1 cellular context compared by ENCODE assay signal in the genomic region with DNA sequence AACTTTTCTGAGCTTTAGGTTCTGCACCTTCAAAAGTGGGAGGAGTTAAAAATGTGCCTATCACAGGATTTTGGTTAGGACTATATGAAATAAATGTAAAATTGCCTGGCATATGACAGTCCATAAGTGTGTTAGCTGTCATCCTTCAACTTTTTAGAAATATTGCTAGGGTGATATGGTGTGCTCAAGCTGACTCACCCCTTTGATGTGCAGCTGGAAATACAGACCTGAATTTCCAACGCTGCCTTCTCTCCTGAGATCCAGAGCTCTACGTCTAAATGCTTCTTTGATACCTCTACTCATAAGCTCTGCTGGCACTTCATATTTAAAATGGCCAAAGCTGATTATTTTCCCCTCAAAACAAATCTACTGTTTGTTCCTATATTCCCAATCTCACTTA.
TF ChIP-seq lines count a peak whose summit lies in the region.

No MANE protein-coding gene starts in this region.

TF ChIP-seq in HepG2, 621 proteins besides CTCF, POLR2A, EP300 and RAD21:
- TF ChIP-seq, protein P1, sequence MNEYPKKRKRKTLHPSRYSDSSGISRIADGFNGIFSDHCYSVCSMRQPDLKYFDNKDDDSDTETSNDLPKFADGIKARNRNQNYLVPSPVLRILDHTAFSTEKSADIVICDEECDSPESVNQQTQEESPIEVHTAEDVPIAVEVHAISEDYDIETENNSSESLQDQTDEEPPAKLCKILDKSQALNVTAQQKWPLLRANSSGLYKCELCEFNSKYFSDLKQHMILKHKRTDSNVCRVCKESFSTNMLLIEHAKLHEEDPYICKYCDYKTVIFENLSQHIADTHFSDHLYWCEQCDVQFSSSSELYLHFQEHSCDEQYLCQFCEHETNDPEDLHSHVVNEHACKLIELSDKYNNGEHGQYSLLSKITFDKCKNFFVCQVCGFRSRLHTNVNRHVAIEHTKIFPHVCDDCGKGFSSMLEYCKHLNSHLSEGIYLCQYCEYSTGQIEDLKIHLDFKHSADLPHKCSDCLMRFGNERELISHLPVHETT (CRISPR knock-in tag; conservative IDR thresholded peaks at IDR 0.05) = no peak
- TF ChIP-seq FOSL1 (CRISPR knock-in tag; IDR thresholded peaks at IDR 0.05; ENCODE audit: borderline replicate concordance) (no peak), ATF7 (IDR thresholded peaks at IDR 0.05) (no peak), ATF7 (CRISPR knock-in tag; IDR thresholded peaks at IDR 0.05) (no peak), NFYC (CRISPR knock-in tag; IDR thresholded peaks at IDR 0.05) (no peak), RORA (CRISPR knock-in tag; IDR thresholded peaks at IDR 0.05) (no peak), ZNF274 (CRISPR knock-in tag; IDR thresholded peaks at IDR 0.05) (no peak), ZNF577 (CRISPR knock-in tag; IDR thresholded peaks at IDR 0.05; ENCODE audit: borderline replicate concordance, low read depth) (no peak), ZNF354B (CRISPR knock-in tag; IDR thresholded peaks at IDR 0.05) (no peak), ZNF776 (CRISPR knock-in tag; IDR thresholded peaks at IDR 0.05) (no peak), ZNF549 (CRISPR knock-in tag; IDR thresholded peaks at IDR 0.05) (no peak)
- TF ChIP-seq, protein P2, sequence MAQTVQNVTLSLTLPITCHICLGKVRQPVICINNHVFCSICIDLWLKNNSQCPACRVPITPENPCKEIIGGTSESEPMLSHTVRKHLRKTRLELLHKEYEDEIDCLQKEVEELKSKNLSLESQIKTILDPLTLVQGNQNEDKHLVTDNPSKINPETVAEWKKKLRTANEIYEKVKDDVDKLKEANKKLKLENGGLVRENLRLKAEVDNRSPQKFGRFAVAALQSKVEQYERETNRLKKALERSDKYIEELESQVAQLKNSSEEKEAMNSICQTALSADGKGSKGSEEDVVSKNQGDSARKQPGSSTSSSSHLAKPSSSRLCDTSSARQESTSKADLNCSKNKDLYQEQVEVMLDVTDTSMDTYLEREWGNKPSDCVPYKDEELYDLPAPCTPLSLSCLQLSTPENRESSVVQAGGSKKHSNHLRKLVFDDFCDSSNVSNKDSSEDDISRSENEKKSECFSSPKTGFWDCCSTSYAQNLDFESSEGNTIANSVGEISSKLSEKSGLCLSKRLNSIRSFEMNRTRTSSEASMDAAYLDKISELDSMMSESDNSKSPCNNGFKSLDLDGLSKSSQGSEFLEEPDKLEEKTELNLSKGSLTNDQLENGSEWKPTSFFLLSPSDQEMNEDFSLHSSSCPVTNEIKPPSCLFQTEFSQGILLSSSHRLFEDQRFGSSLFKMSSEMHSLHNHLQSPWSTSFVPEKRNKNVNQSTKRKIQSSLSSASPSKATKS (CRISPR knock-in tag; IDR thresholded peaks at IDR 0.05) = no peak
- TF ChIP-seq, protein P3, sequence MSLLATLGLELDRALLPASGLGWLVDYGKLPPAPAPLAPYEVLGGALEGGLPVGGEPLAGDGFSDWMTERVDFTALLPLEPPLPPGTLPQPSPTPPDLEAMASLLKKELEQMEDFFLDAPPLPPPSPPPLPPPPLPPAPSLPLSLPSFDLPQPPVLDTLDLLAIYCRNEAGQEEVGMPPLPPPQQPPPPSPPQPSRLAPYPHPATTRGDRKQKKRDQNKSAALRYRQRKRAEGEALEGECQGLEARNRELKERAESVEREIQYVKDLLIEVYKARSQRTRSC (CRISPR knock-in tag; IDR thresholded peaks at IDR 0.05; ENCODE audit: low read depth) = no peak
- TF ChIP-seq, protein P4, sequence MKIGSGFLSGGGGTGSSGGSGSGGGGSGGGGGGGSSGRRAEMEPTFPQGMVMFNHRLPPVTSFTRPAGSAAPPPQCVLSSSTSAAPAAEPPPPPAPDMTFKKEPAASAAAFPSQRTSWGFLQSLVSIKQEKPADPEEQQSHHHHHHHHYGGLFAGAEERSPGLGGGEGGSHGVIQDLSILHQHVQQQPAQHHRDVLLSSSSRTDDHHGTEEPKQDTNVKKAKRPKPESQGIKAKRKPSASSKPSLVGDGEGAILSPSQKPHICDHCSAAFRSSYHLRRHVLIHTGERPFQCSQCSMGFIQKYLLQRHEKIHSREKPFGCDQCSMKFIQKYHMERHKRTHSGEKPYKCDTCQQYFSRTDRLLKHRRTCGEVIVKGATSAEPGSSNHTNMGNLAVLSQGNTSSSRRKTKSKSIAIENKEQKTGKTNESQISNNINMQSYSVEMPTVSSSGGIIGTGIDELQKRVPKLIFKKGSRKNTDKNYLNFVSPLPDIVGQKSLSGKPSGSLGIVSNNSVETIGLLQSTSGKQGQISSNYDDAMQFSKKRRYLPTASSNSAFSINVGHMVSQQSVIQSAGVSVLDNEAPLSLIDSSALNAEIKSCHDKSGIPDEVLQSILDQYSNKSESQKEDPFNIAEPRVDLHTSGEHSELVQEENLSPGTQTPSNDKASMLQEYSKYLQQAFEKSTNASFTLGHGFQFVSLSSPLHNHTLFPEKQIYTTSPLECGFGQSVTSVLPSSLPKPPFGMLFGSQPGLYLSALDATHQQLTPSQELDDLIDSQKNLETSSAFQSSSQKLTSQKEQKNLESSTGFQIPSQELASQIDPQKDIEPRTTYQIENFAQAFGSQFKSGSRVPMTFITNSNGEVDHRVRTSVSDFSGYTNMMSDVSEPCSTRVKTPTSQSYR (CRISPR knock-in tag; IDR thresholded peaks at IDR 0.05; ENCODE audit: borderline replicate concordance) = no peak
- TF ChIP-seq, protein P5, sequence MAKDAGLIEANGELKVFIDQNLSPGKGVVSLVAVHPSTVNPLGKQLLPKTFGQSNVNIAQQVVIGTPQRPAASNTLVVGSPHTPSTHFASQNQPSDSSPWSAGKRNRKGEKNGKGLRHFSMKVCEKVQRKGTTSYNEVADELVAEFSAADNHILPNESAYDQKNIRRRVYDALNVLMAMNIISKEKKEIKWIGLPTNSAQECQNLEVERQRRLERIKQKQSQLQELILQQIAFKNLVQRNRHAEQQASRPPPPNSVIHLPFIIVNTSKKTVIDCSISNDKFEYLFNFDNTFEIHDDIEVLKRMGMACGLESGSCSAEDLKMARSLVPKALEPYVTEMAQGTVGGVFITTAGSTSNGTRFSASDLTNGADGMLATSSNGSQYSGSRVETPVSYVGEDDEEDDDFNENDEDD (CRISPR knock-in tag; IDR thresholded peaks at IDR 0.05; ENCODE audit: borderline replicate concordance) = no peak
